ENCODE assay signal across 2 cellular contexts in the genomic region with DNA sequence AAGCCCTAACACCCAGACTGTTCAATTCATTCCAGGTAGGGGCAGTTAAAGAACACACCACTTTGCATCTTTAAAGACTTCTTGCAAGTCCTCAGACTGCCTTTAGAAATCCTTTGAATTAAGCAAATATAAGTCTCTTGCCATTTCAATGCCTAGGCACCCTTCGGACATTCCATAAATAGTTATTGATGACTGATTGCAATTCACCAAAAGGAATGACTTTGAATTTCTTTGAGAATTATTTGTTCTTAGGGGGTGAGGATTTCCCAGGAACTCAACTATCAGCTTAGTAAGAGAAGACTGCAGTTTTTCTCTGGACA.
TF ChIP-seq lines count a peak whose summit lies in the region.

No MANE protein-coding gene starts in this region.

TF ChIP-seq in SK-N-SH, 30 proteins besides CTCF, POLR2A, EP300 and RAD21 (continued from another document):
- TF ChIP-seq, protein P1, sequence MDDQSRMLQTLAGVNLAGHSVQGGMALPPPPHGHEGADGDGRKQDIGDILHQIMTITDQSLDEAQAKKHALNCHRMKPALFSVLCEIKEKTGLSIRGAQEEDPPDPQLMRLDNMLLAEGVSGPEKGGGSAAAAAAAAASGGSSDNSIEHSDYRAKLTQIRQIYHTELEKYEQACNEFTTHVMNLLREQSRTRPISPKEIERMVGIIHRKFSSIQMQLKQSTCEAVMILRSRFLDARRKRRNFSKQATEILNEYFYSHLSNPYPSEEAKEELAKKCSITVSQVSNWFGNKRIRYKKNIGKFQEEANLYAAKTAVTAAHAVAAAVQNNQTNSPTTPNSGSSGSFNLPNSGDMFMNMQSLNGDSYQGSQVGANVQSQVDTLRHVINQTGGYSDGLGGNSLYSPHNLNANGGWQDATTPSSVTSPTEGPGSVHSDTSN (IDR thresholded peaks at IDR 0.05): no peak
- TF ChIP-seq TCF12 (IDR thresholded peaks at IDR 0.05): no peak
- no peak for TF ChIP-seq POLR2AphosphoS5 (IDR thresholded peaks at IDR 0.05; ENCODE audit: low read depth, low read length)
- no peak for TF ChIP-seq CHD2 (IDR thresholded peaks at IDR 0.05; ENCODE audit: low read length, partially characterized antibody)
- no peak for TF ChIP-seq FOXJ3 (CRISPR knock-in tag; IDR thresholded peaks at IDR 0.05)
- TF ChIP-seq ELF1 (IDR thresholded peaks at IDR 0.05): no peak
- no peak for TF ChIP-seq SIN3A (IDR thresholded peaks at IDR 0.05; ENCODE audit: borderline replicate concordance, low read depth, low read length)
- no peak for TF ChIP-seq TEAD4 (IDR thresholded peaks at IDR 0.05; ENCODE audit: borderline replicate concordance, insufficient read depth)
- no peak for TF ChIP-seq EZH2phosphoT487 (IDR thresholded peaks at IDR 0.05; ENCODE audit: borderline replicate concordance, low read depth)
- TF ChIP-seq, protein P2, sequence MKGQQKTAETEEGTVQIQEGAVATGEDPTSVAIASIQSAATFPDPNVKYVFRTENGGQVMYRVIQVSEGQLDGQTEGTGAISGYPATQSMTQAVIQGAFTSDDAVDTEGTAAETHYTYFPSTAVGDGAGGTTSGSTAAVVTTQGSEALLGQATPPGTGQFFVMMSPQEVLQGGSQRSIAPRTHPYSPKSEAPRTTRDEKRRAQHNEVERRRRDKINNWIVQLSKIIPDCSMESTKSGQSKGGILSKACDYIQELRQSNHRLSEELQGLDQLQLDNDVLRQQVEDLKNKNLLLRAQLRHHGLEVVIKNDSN (IDR thresholded peaks at IDR 0.05; ENCODE audit: borderline replicate concordance, low read depth): no peak
- no peak for TF ChIP-seq FOXM1 (IDR thresholded peaks at IDR 0.05; ENCODE audit: low read depth)
- TF ChIP-seq FOSL2 (IDR thresholded peaks at IDR 0.05; ENCODE audit: borderline replicate concordance, low read depth): no peak
- TF ChIP-seq GATA2 (CRISPR knock-in tag; IDR thresholded peaks at IDR 0.05): no peak
- TF ChIP-seq RCOR1 (IDR thresholded peaks at IDR 0.05; ENCODE audit: low read length): no peak
- TF ChIP-seq, protein P3, sequence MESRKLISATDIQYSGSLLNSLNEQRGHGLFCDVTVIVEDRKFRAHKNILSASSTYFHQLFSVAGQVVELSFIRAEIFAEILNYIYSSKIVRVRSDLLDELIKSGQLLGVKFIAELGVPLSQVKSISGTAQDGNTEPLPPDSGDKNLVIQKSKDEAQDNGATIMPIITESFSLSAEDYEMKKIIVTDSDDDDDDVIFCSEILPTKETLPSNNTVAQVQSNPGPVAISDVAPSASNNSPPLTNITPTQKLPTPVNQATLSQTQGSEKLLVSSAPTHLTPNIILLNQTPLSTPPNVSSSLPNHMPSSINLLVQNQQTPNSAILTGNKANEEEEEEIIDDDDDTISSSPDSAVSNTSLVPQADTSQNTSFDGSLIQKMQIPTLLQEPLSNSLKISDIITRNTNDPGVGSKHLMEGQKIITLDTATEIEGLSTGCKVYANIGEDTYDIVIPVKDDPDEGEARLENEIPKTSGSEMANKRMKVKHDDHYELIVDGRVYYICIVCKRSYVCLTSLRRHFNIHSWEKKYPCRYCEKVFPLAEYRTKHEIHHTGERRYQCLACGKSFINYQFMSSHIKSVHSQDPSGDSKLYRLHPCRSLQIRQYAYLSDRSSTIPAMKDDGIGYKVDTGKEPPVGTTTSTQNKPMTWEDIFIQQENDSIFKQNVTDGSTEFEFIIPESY (IDR thresholded peaks at IDR 0.05; ENCODE audit: borderline replicate concordance, low read depth): no peak
- TF ChIP-seq JUND (IDR thresholded peaks at IDR 0.05): no peak
- TF ChIP-seq NFIC (IDR thresholded peaks at IDR 0.05; ENCODE audit: borderline replicate concordance): no peak
- TF ChIP-seq, protein P4, sequence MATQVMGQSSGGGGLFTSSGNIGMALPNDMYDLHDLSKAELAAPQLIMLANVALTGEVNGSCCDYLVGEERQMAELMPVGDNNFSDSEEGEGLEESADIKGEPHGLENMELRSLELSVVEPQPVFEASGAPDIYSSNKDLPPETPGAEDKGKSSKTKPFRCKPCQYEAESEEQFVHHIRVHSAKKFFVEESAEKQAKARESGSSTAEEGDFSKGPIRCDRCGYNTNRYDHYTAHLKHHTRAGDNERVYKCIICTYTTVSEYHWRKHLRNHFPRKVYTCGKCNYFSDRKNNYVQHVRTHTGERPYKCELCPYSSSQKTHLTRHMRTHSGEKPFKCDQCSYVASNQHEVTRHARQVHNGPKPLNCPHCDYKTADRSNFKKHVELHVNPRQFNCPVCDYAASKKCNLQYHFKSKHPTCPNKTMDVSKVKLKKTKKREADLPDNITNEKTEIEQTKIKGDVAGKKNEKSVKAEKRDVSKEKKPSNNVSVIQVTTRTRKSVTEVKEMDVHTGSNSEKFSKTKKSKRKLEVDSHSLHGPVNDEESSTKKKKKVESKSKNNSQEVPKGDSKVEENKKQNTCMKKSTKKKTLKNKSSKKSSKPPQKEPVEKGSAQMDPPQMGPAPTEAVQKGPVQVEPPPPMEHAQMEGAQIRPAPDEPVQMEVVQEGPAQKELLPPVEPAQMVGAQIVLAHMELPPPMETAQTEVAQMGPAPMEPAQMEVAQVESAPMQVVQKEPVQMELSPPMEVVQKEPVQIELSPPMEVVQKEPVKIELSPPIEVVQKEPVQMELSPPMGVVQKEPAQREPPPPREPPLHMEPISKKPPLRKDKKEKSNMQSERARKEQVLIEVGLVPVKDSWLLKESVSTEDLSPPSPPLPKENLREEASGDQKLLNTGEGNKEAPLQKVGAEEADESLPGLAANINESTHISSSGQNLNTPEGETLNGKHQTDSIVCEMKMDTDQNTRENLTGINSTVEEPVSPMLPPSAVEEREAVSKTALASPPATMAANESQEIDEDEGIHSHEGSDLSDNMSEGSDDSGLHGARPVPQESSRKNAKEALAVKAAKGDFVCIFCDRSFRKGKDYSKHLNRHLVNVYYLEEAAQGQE (IDR thresholded peaks at IDR 0.05; ENCODE audit: low read depth, low read length): no peak
- TF ChIP-seq, protein P5, sequence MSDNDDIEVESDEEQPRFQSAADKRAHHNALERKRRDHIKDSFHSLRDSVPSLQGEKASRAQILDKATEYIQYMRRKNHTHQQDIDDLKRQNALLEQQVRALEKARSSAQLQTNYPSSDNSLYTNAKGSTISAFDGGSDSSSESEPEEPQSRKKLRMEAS (IDR thresholded peaks at IDR 0.05; ENCODE audit: low read depth): no peak

TF ChIP-seq in SK-N-SH treated with all-trans-retinoic acid at 6 μM for 48 hours, 23 proteins besides CTCF, POLR2A, EP300 and RAD21 (continued from another document):
- TF ChIP-seq, protein P6, sequence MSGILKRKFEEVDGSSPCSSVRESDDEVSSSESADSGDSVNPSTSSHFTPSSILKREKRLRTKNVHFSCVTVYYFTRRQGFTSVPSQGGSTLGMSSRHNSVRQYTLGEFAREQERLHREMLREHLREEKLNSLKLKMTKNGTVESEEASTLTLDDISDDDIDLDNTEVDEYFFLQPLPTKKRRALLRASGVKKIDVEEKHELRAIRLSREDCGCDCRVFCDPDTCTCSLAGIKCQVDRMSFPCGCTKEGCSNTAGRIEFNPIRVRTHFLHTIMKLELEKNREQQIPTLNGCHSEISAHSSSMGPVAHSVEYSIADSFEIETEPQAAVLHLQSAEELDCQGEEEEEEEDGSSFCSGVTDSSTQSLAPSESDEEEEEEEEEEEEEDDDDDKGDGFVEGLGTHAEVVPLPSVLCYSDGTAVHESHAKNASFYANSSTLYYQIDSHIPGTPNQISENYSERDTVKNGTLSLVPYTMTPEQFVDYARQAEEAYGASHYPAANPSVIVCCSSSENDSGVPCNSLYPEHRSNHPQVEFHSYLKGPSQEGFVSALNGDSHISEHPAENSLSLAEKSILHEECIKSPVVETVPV (CRISPR knock-in tag; IDR thresholded peaks at IDR 0.05): no peak
- TF ChIP-seq, protein P7, sequence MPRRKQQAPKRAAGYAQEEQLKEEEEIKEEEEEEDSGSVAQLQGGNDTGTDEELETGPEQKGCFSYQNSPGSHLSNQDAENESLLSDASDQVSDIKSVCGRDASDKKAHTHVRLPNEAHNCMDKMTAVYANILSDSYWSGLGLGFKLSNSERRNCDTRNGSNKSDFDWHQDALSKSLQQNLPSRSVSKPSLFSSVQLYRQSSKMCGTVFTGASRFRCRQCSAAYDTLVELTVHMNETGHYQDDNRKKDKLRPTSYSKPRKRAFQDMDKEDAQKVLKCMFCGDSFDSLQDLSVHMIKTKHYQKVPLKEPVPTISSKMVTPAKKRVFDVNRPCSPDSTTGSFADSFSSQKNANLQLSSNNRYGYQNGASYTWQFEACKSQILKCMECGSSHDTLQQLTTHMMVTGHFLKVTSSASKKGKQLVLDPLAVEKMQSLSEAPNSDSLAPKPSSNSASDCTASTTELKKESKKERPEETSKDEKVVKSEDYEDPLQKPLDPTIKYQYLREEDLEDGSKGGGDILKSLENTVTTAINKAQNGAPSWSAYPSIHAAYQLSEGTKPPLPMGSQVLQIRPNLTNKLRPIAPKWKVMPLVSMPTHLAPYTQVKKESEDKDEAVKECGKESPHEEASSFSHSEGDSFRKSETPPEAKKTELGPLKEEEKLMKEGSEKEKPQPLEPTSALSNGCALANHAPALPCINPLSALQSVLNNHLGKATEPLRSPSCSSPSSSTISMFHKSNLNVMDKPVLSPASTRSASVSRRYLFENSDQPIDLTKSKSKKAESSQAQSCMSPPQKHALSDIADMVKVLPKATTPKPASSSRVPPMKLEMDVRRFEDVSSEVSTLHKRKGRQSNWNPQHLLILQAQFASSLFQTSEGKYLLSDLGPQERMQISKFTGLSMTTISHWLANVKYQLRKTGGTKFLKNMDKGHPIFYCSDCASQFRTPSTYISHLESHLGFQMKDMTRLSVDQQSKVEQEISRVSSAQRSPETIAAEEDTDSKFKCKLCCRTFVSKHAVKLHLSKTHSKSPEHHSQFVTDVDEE (CRISPR knock-in tag; IDR thresholded peaks at IDR 0.05): no peak
- TF ChIP-seq TOX (CRISPR knock-in tag; IDR thresholded peaks at IDR 0.05; ENCODE audit: borderline replicate concordance) (no peak), GLIS3 (CRISPR knock-in tag; IDR thresholded peaks at IDR 0.05) (no peak), BACH2 (CRISPR knock-in tag; IDR thresholded peaks at IDR 0.05; ENCODE audit: borderline replicate concordance) (no peak), ISL1 (CRISPR knock-in tag; IDR thresholded peaks at IDR 0.05) (no peak), ZFP30 (CRISPR knock-in tag; IDR thresholded peaks at IDR 0.05) (no peak), ZNF8 (CRISPR knock-in tag; IDR thresholded peaks at IDR 0.05) (no peak)
- TF ChIP-seq, protein P8, sequence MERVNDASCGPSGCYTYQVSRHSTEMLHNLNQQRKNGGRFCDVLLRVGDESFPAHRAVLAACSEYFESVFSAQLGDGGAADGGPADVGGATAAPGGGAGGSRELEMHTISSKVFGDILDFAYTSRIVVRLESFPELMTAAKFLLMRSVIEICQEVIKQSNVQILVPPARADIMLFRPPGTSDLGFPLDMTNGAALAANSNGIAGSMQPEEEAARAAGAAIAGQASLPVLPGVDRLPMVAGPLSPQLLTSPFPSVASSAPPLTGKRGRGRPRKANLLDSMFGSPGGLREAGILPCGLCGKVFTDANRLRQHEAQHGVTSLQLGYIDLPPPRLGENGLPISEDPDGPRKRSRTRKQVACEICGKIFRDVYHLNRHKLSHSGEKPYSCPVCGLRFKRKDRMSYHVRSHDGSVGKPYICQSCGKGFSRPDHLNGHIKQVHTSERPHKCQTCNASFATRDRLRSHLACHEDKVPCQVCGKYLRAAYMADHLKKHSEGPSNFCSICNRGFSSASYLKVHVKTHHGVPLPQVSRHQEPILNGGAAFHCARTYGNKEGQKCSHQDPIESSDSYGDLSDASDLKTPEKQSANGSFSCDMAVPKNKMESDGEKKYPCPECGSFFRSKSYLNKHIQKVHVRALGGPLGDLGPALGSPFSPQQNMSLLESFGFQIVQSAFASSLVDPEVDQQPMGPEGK (CRISPR knock-in tag; IDR thresholded peaks at IDR 0.05; ENCODE audit: borderline replicate concordance): no peak
